In genomic region chr15:92811514-92811913, GRCh38 we compare ENCODE assay signal across 8 cellular contexts.
A peak's percentile ranks its signal among the peaks of the same experiment; 100 is the strongest.
DNase-seq lines count a peak whose midpoint lies in the region.

No MANE protein-coding gene starts in this region.

- no peaks in the 10 kb centered on the region for H3K27me3 Mint-ChIP-seq in CD4-positive, alpha-beta memory T cell

- no peaks in the 10 kb centered on the region for H3K79me1 ChIP-seq in mesendoderm (ENCODE audit: low read length)

- no peak overlapping the region for H3K18ac ChIP-seq in mesendoderm (ENCODE audit: low read length)

- H2AK5ac ChIP-seq in mesendoderm (ENCODE audit: low read length) = no peak overlapping the region

- H3K4me3 Mint-ChIP-seq in CD4-positive, alpha-beta memory T cell = peak overlapping the region in 7 of 8 donors; percentile 42 to 94 (median 67)

- intact Hi-C loops in CD4-positive, alpha-beta memory T cell (cut with micrococcal nuclease) = no loop called here

- H3K27ac Mint-ChIP-seq in CD4-positive, alpha-beta memory T cell = peak overlapping the region; percentile 92 to 98 (median 93)

- H3K4me1 ChIP-seq in CD4-positive, alpha-beta memory T cell (ENCODE audit: insufficient read depth, low read length) = peaks cover 67% of the 10 kb centered on the region
- H3K4me1 ChIP-seq in adipocyte (ENCODE audit: control insufficient read depth, insufficient read depth, low read length) = peaks cover 29% of the 10 kb centered on the region
- H3K4me1 ChIP-seq in mesendoderm (ENCODE audit: control insufficient read depth, low read depth, low read length) = peaks cover 11% of the 10 kb centered on the region

- no peak overlapping the region for H3K23ac ChIP-seq in mesendoderm (ENCODE audit: low read length)

- H3K4ac ChIP-seq in mesendoderm (ENCODE audit: low read depth, low read length) = peak overlapping the region; percentile 21

- DNase-seq in CD4-positive, alpha-beta memory T cell = peak in 2 of 5 donors; percentile 30 to 50
- peak; percentile 57 for DNase-seq in NAMALWA (ENCODE audit: low spot score)
- peak; percentile 4 for DNase-seq in adipocyte (ENCODE audit: low read depth)
- DNase-seq in mesendoderm = peak; percentile 72
- DNase-seq in dedifferentiated amniotic fluid mesenchymal stem cell (ENCODE audit: extremely low spot score) = no peak
- DNase-seq in OCI-M1 (lab: John Stamatoyannopoulos, UW) = no peak
- DNase-seq in middle frontal gyrus (ENCODE audit: extremely low spot score, low spot score) = no peak
- no peak for DNase-seq in SKM-1 treated with dmso at 0.1 percent for 144 hours (lab: John Stamatoyannopoulos, UW; ENCODE audit: unreplicated experiment)

- H3K9me3 ChIP-seq in CD4-positive, alpha-beta memory T cell (ENCODE audit: control insufficient read depth in 1 of 2, low read length in 2 of 2) = no peaks in the 10 kb centered on the region
- no peaks in the 10 kb centered on the region for H3K9me3 ChIP-seq in adipocyte (ENCODE audit: control insufficient read depth, low read length)

- no peaks in the 10 kb centered on the region for H3K27me3 ChIP-seq in CD4-positive, alpha-beta memory T cell (ENCODE audit: insufficient read depth, low read length)
- no peaks in the 10 kb centered on the region for H3K27me3 ChIP-seq in adipocyte (replicated peaks; ENCODE audit: control insufficient read depth, insufficient read depth, low read length)
- H3K27me3 ChIP-seq in mesendoderm (ENCODE audit: insufficient read depth, low read length, poor library complexity) = no peaks in the 10 kb centered on the region

- H2BK120ac ChIP-seq in mesendoderm (ENCODE audit: low read depth, low read length) = no peak overlapping the region

- no peak overlapping the region for H3K4me2 ChIP-seq in mesendoderm (ENCODE audit: low read length)

- CTCF ChIA-PET in CD4-positive, alpha-beta memory T cell (lab: Charles Lee; ENCODE audit: partially characterized antibody) = interaction anchor here (1.0 to 5.1 kb wide), 7 partner anchors 7 to 106 kb away, joined by 3 to 121 read pairs (median 37); no protein-coding TSS in a partner anchor

- no peak overlapping the region for H4K8ac ChIP-seq in mesendoderm (ENCODE audit: low read depth, low read length)

- POLR2A ChIA-PET in CD4-positive, alpha-beta memory T cell (lab: Charles Lee; ENCODE audit: partially characterized antibody) = interaction anchor here (1.1 to 14.5 kb wide), 8 partner anchors 8 to 115 kb away, joined by 3 to 1104 read pairs (median 256); partner anchors contain the start of gene CHD2

- peak overlapping the region; percentile 91 for H3K27ac ChIP-seq in CD4-positive, alpha-beta memory T cell (ENCODE audit: low read depth, low read length)
- no peak overlapping the region for H3K27ac ChIP-seq in mesendoderm (ENCODE audit: low read depth, low read length)

- WGBS in mesendoderm (ENCODE audit: extremely low coverage, insufficient coverage, low lambda C conversion rate) = no CpG with 5 or more reads among the region's 4 CpGs

- H3K9ac ChIP-seq in adipocyte (ENCODE audit: low read length) (peak overlapping the region; percentile 97), mesendoderm (ENCODE audit: low read length) (no peak overlapping the region)

- H3K9me3 Mint-ChIP-seq in CD4-positive, alpha-beta memory T cell = no peaks in the 10 kb centered on the region

- H3K36me3 ChIP-seq in CD4-positive, alpha-beta memory T cell (ENCODE audit: insufficient read depth, low read length) = no peaks in the 10 kb centered on the region
- H3K36me3 ChIP-seq in adipocyte (ENCODE audit: control insufficient read depth, insufficient read depth, low read length, severe bottlenecking) = no peaks in the 10 kb centered on the region
- H3K36me3 ChIP-seq in mesendoderm (ENCODE audit: control insufficient read depth, insufficient read depth, low read length) = no peaks in the 10 kb centered on the region

- no peak overlapping the region for H4K5ac ChIP-seq in mesendoderm (ENCODE audit: low read length)

- H2BK5ac ChIP-seq in mesendoderm (ENCODE audit: low read length) = no peak overlapping the region

- no peak overlapping the region for H3K4me3 ChIP-seq in CD4-positive, alpha-beta memory T cell (ENCODE audit: low read length in 2 of 2)
- H3K4me3 ChIP-seq in adipocyte (ENCODE audit: low read length) = peak overlapping the region; percentile 84
- H3K4me3 ChIP-seq in mesendoderm (ENCODE audit: low read length) = no peak overlapping the region

- peaks cover 0 to 3% of the 10 kb centered on the region in 2 donors for H3K36me3 Mint-ChIP-seq in CD4-positive, alpha-beta memory T cell

- H2BK15ac ChIP-seq in mesendoderm (replicated peaks; ENCODE audit: low read depth) = no peak overlapping the region

- no peak overlapping the region for H3K56ac ChIP-seq in mesendoderm (ENCODE audit: low read length)

- peaks cover 27 to 76% (median 47%) of the 10 kb centered on the region in 4 donors for H3K4me1 Mint-ChIP-seq in CD4-positive, alpha-beta memory T cell

- no peaks in the 10 kb centered on the region for H3K79me2 ChIP-seq in mesendoderm (ENCODE audit: control insufficient read depth, insufficient read depth, low read length)

Comparison
In these comparisons a context has a peak if more than half of its experiments do, and no peak if none do; other contexts are left out.
1. DNase-seq: peak in NAMALWA (single experiment), adipocyte (single experiment) and mesendoderm (single experiment); none in dedifferentiated amniotic fluid mesenchymal stem cell (single experiment), OCI-M1 (single experiment), middle frontal gyrus (single experiment) and SKM-1 treated with dmso at 0.1 percent for 144 hours (single experiment).